In genomic region chr3:14810795-14811661, GRCh38 we compare ENCODE assay signal across 14 cellular contexts. TPM values are rescaled to one million over a fixed set of nuclear protein-coding genes. Genes with fewer than 3 reads are reported as not detected.
A peak's percentile ranks its signal among the peaks of the same experiment; 100 is the strongest.
DNase-seq lines count a peak whose midpoint lies in the region; ATAC-seq, FAIRE-seq and TF ChIP-seq lines count a peak whose summit lies in the region.
"Had no signal": no experiment of that assay in that cellular context is flagged by ENCODE, and none has a peak within 500 bp of the region (broad histone marks: within the 10 kb centered on the region; RNA-seq: fewer than 3 reads in every experiment).

No MANE protein-coding gene starts in this region.

- H3K27ac ChIP-seq in K562 (ENCODE audit: extremely low read depth, low read depth, low read length), result no peak overlapping the region

- no peak overlapping the region for H3K4me3 ChIP-seq in Caco-2 (ENCODE audit: low read depth, low read length)
- H3K4me3 ChIP-seq in K562, result no peak overlapping the region
- H3K4me3 ChIP-seq in iPS-15b (ENCODE audit: low read depth, low read length), result peak overlapping the region; percentile 72

- H3K36me3 ChIP-seq in Caco-2 (ENCODE audit: control insufficient read depth, insufficient read depth, low read length), result no peaks in the 10 kb centered on the region
- no peaks in the 10 kb centered on the region for H3K36me3 ChIP-seq in K562 (ENCODE audit: control insufficient read depth, insufficient read depth, low read length)
- H3K36me3 ChIP-seq in iPS-15b (ENCODE audit: control insufficient read depth, insufficient read depth, low read length), result no peaks in the 10 kb centered on the region

- H3K4me3 Mint-ChIP-seq in Caco-2 (ENCODE audit: unreplicated experiment), result peak overlapping the region; percentile 59
- H3K4me3 Mint-ChIP-seq in progenitor cell of endocrine pancreas (ENCODE audit: low read depth), result peak overlapping the region; percentile 73
- H3K4me3 Mint-ChIP-seq: central memory CD8-positive, alpha-beta T cell had no signal

- no peaks in the 10 kb centered on the region for H3K9me1 ChIP-seq in K562 (ENCODE audit: control insufficient read depth, insufficient read depth, low read length)

- H2AFZ ChIP-seq in K562 (ENCODE audit: low read depth, low read length), result no peak overlapping the region

- WGBS in K562 (ENCODE audit: insufficient coverage, low coverage, missing lambda C conversion rate), result 10% methylated on average over 59 of the region's 78 CpGs

- TF ChIP-seq EP300 in K562 (IDR thresholded peaks at IDR 0.05; ENCODE audit: low read length), result no peak

- no peak for TF ChIP-seq POLR2A in K562 (conservative IDR thresholded peaks at IDR 0.05)

- H3K79me2 ChIP-seq in K562 (ENCODE audit: control insufficient read depth, insufficient read depth, low read length), result no peaks in the 10 kb centered on the region

- H4K20me1 ChIP-seq in K562 (replicated peaks; ENCODE audit: control insufficient read depth, insufficient read depth, low read length), result peaks cover 10% of the 10 kb centered on the region; the same call in 1 of the 2 replicates

- TF ChIP-seq CTCF in Caco-2 (IDR thresholded peaks at IDR 0.05; ENCODE audit: insufficient read depth in 1 of 2, low read depth in 1 of 2, low read length in 1 of 2, severe bottlenecking in 1 of 2, unreplicated experiment in 1 of 2), result no peak
- TF ChIP-seq CTCF in K562 (IDR thresholded peaks at IDR 0.05 in 2 of 3, conservative IDR thresholded peaks at IDR 0.05 in 1 of 3; ENCODE audit: insufficient read depth in 2 of 3, low read depth in 1 of 3, low read length in 3 of 3), result no peak
- TF ChIP-seq CTCF in progenitor cell of endocrine pancreas (IDR thresholded peaks at IDR 0.05; ENCODE audit: unreplicated experiment), result no peak

- no peaks in the 10 kb centered on the region for H3K36me3 Mint-ChIP-seq in Caco-2 (ENCODE audit: insufficient read depth, unreplicated experiment)
- no peaks in the 10 kb centered on the region for H3K36me3 Mint-ChIP-seq in progenitor cell of endocrine pancreas (ENCODE audit: insufficient read depth)

- CTCF ChIA-PET in Caco-2 (lab: Charles Lee) (no interaction called here), K562 (lab: Yijun Ruan, JAX; ENCODE audit: low intra/inter-chr PET ratio) (no interaction called here)

- no peaks in the 10 kb centered on the region for H3K9me3 ChIP-seq in Caco-2
- no peaks in the 10 kb centered on the region for H3K9me3 ChIP-seq in K562 (replicated peaks; ENCODE audit: control insufficient read depth, insufficient read depth, low read depth, low read length)
- no peaks in the 10 kb centered on the region for H3K9me3 ChIP-seq in iPS-15b (ENCODE audit: control insufficient read depth, insufficient read depth, low read length)

- no peaks in the 10 kb centered on the region for H3K4me1 ChIP-seq in Caco-2
- peaks cover 0 to 12% of the 10 kb centered on the region in 2 experiments; a peak in 2 of 5 replicates for H3K4me1 ChIP-seq in K562 (replicated peaks in 1 of 2; ENCODE audit: control insufficient read depth in 2 of 2, insufficient read depth in 2 of 2, low read length in 2 of 2)
- H3K4me1 ChIP-seq in iPS-15b (ENCODE audit: control insufficient read depth, insufficient read depth, low read length), result peaks cover 4% of the 10 kb centered on the region

- H3K27me3 ChIP-seq in Caco-2 (replicated peaks; ENCODE audit: control insufficient read depth, insufficient read depth, low read length), result no peaks in the 10 kb centered on the region
- peaks cover 44 to 82% of the 10 kb centered on the region in 2 experiments for H3K27me3 ChIP-seq in K562 (ENCODE audit: control insufficient read depth in 2 of 2, insufficient read depth in 2 of 2, low read length in 2 of 2)
- H3K27me3 ChIP-seq in iPS-15b (ENCODE audit: control insufficient read depth, insufficient read depth, low read length), result peaks cover 49% of the 10 kb centered on the region

- H3K9ac ChIP-seq in K562 (ENCODE audit: insufficient read depth in 1 of 2, low read depth in 2 of 2, low read length in 2 of 2), result no peak overlapping the region
- H3K9ac ChIP-seq in iPS-15b (ENCODE audit: low read depth, low read length), result no peak overlapping the region

- POLR2A ChIA-PET in Caco-2 (lab: Charles Lee) (no interaction called here), K562 (lab: Yijun Ruan, JAX) (no interaction called here)

- H3K27me3 Mint-ChIP-seq in Caco-2 (ENCODE audit: insufficient read depth, unreplicated experiment) (peaks cover 27% of the 10 kb centered on the region), progenitor cell of endocrine pancreas (peaks cover 83% of the 10 kb centered on the region)

- no peaks in the 10 kb centered on the region for H3K4me1 Mint-ChIP-seq in Caco-2 (ENCODE audit: low read depth, unreplicated experiment)
- peaks cover 3% of the 10 kb centered on the region for H3K4me1 Mint-ChIP-seq in progenitor cell of endocrine pancreas (ENCODE audit: low read depth)
- H3K4me1 Mint-ChIP-seq: central memory CD8-positive, alpha-beta T cell had no signal

- H3K4me2 ChIP-seq in K562 (ENCODE audit: insufficient read depth, low read length), result no peak overlapping the region

- H3K9me3 Mint-ChIP-seq in Caco-2 (ENCODE audit: unreplicated experiment) (no peaks in the 10 kb centered on the region), progenitor cell of endocrine pancreas (ENCODE audit: low read depth) (no peaks in the 10 kb centered on the region)
- H3K9me3 Mint-ChIP-seq: central memory CD8-positive, alpha-beta T cell had no signal

- TF ChIP-seq RAD21 in K562 (CRISPR knock-in tag; conservative IDR thresholded peaks at IDR 0.05 in 1 of 2, IDR thresholded peaks at IDR 0.05 in 1 of 2), result no peak

- in situ Hi-C loops in K562 (cut with MboI), result no loop called here

- intact Hi-C loops in Caco-2 (cut with micrococcal nuclease; ENCODE audit: unreplicated experiment), result no loop called here
- intact Hi-C loops in K562 (cut with micrococcal nuclease), result no loop called here

- no peak for FAIRE-seq in K562 (lab: Jason Lieb, UNC)
- FAIRE-seq: keratinocyte, RCC 7860 had no signal

- DNase-seq in Caco-2, result no peak
- DNase-seq in K562 (ENCODE audit: extremely low read depth in 1 of 4, low spot score in 3 of 4), result no peak
- no peak for DNase-seq in progenitor cell of endocrine pancreas (ENCODE audit: low spot score, unreplicated experiment)
- no peak for DNase-seq in HUDEP-2 (lab: John Stamatoyannopoulos, UW; ENCODE audit: unreplicated experiment in 76 of 76)
- no peak for DNase-seq in NCI-H345 treated with DMSO at 0.1 percent for 48 hours (lab: John Stamatoyannopoulos, UW; ENCODE audit: unreplicated experiment)
- no peak for DNase-seq in foreskin melanocyte
- DNase-seq: activated CD4-positive, alpha-beta T cell treated with anti-CD3 and anti-CD28 coated beads, Interleukin-2, amount 50 U/mL, for 4 hours; stimulated activated CD4-positive, alpha-beta T cell treated with anti-CD3 and anti-CD28 coated beads, Interleukin-4, amount 100 ng/mL, for 1 hour had no signal

- H3K27ac Mint-ChIP-seq in Caco-2 (ENCODE audit: unreplicated experiment), result no peak overlapping the region
- H3K27ac Mint-ChIP-seq in progenitor cell of endocrine pancreas, result no peak overlapping the region

- ATAC-seq in K562 (no peak), GM19023 (IDR thresholded peaks at IDR 0.05; ENCODE audit: unreplicated experiment) (no peak)

- no TSS peak for BruUV-seq in Caco-2 (replicated peaks; lab: Mats Ljungman, UMichigan)
- BruUV-seq in K562 (replicated peaks; lab: Mats Ljungman, UMichigan), result no TSS peak

TF ChIP-seq in K562, 482 proteins besides CTCF, POLR2A, EP300 and RAD21:
- TF ChIP-seq TFAM (CRISPR knock-in tag; conservative IDR thresholded peaks at IDR 0.05), result no peak
- TF ChIP-seq PRDM10 (IDR thresholded peaks at IDR 0.05; ENCODE audit: partially characterized antibody), result peak; percentile 66

RNA-seq across cellular contexts. Expression of gene FGD5, which starts 7.7 kb away (rescaled TPM):
- 0.16 and 0.25 TPM in 2 replicates for total RNA-seq in Caco-2 (2022)
- not detected in 2 replicates for total RNA-seq in K562 (2011; cell fraction: chromatin; rRNA removed; ENCODE audit: low replicate concordance)
- not detected in 2 replicates for total RNA-seq in K562 (2011; cell fraction: nucleolus; rRNA removed)
- not detected in 2 replicates for total RNA-seq in K562 (2011; cell fraction: nucleoplasm; rRNA removed)
- not detected in 2 replicates for total RNA-seq in K562 (2014; rRNA removed)
- total RNA-seq in K562 (2014; rRNA removed; fragmentation: Illumina TruSeq; extraction: Trizol), result not detected in 2 replicates
- not detected in 2 replicates for total RNA-seq in K562 (2015; rRNA removed; fragmentation: Illumina TruSeq; extraction: Trizol)
- total RNA-seq in K562 (2021), result 0.13 and 0.18 TPM in 2 replicates
- polyA plus RNA-seq in K562 (2011; rRNA removed), result not detected in 2 replicates
- polyA plus RNA-seq in K562 (2011; cell fraction: cytosol; rRNA removed), result not detected in 2 replicates
- polyA plus RNA-seq in K562 (2011; cell fraction: nucleus; rRNA removed), result not detected in 2 replicates
- polyA plus RNA-seq in K562 (2012), result not detected in 2 replicates
- polyA plus RNA-seq in K562 (2014; fragmentation: Illumina TruSeq; extraction: Trizol), result not detected in 2 replicates
- not detected for polyA plus RNA-seq in K562 (2014; fragmentation: Nextera tagmentation; extraction: Ambion mirVana)
- not detected in 2 replicates for polyA plus RNA-seq in K562 (2014; rRNA removed)
- polyA minus RNA-seq in K562 (2011; rRNA and poly(A)+ RNA removed), result not detected in 2 replicates
- not detected in 2 replicates for polyA minus RNA-seq in K562 (2011; cell fraction: cytosol; rRNA and poly(A)+ RNA removed)
- not detected in 2 replicates for polyA minus RNA-seq in K562 (2011; cell fraction: nucleus; rRNA and poly(A)+ RNA removed)
- total RNA-seq in progenitor cell of endocrine pancreas, result 0.09 and 0.17 TPM in 2 replicates
- polyA plus RNA-seq: BJ, keratinocyte had no signal
